ENCODE assay signal across 21 cellular contexts in genomic region chr2:105907159-105907558, GRCh38.
DNase-seq lines count a peak whose midpoint lies in the region; ATAC-seq and TF ChIP-seq lines count a peak whose summit lies in the region.
"Had no signal": no experiment of that assay in that cellular context is flagged by ENCODE, and none has a peak within 500 bp of the region (broad histone marks: within the 10 kb centered on the region; RNA-seq: fewer than 3 reads in every experiment).

No MANE protein-coding gene starts in this region.

- H3F3A ChIP-seq in PC-3 (ENCODE audit: low read length, unreplicated experiment), result no peaks in the 10 kb centered on the region

- H3K4me1 ChIP-seq in psoas muscle, result peaks cover 49% of the 10 kb centered on the region
- H3K4me1 ChIP-seq in PC-3 (ENCODE audit: insufficient read depth, low read length), result no peaks in the 10 kb centered on the region
- H3K4me1 ChIP-seq: A549 had no signal

- H3K9ac ChIP-seq in PC-3 (ENCODE audit: low read length), result no peak overlapping the region

- peak; percentile 6 for ATAC-seq in stimulated activated naive CD8-positive, alpha-beta T cell treated with anti-CD3 and anti-CD28 coated beads, Interleukin-15, Interleukin-2, amounts not matched to agents 100 U/mL and 50 U/mL, for 24 hours
- no peak for ATAC-seq in stimulated activated naive CD8-positive, alpha-beta T cell treated with anti-CD3 and anti-CD28 coated beads, Interleukin-15, amount 100 ng/mL, for 72 hours
- ATAC-seq in psoas muscle, result no peak
- no peak for ATAC-seq in PC-3
- ATAC-seq: A549, SK-N-SH treated with all-trans-retinoic acid at 6 μM for 48 hours had no signal

- H3K79me2 ChIP-seq in PC-3 (ENCODE audit: low read length), result no peaks in the 10 kb centered on the region

- no peak overlapping the region for H3K4me2 ChIP-seq in PC-3 (ENCODE audit: low read length)
- H3K4me2 ChIP-seq: A549, PC-9 had no signal

- no peaks in the 10 kb centered on the region for H3K9me2 ChIP-seq in PC-3 (replicated peaks; ENCODE audit: low read length)

- intact Hi-C loops in psoas muscle (cut with DNase I), result loop anchor here in 1 of 2 donors (5.0 kb wide), 1 partner anchor 115 kb away; no protein-coding TSS in a partner anchor
- intact Hi-C loops in PC-3 (cut with micrococcal nuclease), result no loop called here

- H3K36me3 ChIP-seq in psoas muscle (ENCODE audit: insufficient read depth in 1 of 2, low read depth in 1 of 2) (no peaks in the 10 kb centered on the region), PC-3 (ENCODE audit: low read depth, low read length) (no peaks in the 10 kb centered on the region)

- no peaks in the 10 kb centered on the region for H3K27me3 ChIP-seq in psoas muscle (ENCODE audit: insufficient read depth in 3 of 3, low read length in 2 of 3)
- no peaks in the 10 kb centered on the region for H3K27me3 ChIP-seq in PC-3 (ENCODE audit: low read length)

- POLR2A ChIA-PET in PC-3 (lab: Charles Lee; ENCODE audit: unreplicated experiment), result no interaction called here

- TF ChIP-seq CTCF in chondrocyte (IDR thresholded peaks at IDR 0.05), result no peak
- no peak for TF ChIP-seq CTCF in psoas muscle (IDR thresholded peaks at IDR 0.05)
- no peak for TF ChIP-seq CTCF in PC-3 (conservative IDR thresholded peaks at IDR 0.05; ENCODE audit: low read depth, low read length)

- no peaks in the 10 kb centered on the region for H3K36me3 Mint-ChIP-seq in chondrocyte (ENCODE audit: low read depth)
- H3K36me3 Mint-ChIP-seq: CD14-positive monocyte had no signal

- no peak overlapping the region for H2AFZ ChIP-seq in PC-3 (ENCODE audit: low read length)
- H2AFZ ChIP-seq: PC-9 had no signal

- H3K9me3 ChIP-seq in psoas muscle (no peaks in the 10 kb centered on the region), PC-3 (ENCODE audit: low read length) (no peaks in the 10 kb centered on the region)
- H3K9me3 ChIP-seq: A549 had no signal

- BruUV-seq in PC-3 (replicated peaks; lab: Mats Ljungman, UMichigan), result no TSS peak

- CTCF ChIA-PET in PC-3 (lab: Charles Lee), result no interaction called here

- H3K9me3 Mint-ChIP-seq in stimulated activated naive CD8-positive, alpha-beta T cell treated with anti-CD3 and anti-CD28 coated beads, Interleukin-15, amount 100 ng/mL, for 72 hours, result peaks cover 5 to 10% of the 10 kb centered on the region in 2 donors
- no peaks in the 10 kb centered on the region for H3K9me3 Mint-ChIP-seq in chondrocyte (ENCODE audit: low read depth)

- no peaks in the 10 kb centered on the region for H3K27me3 Mint-ChIP-seq in stimulated activated naive CD8-positive, alpha-beta T cell treated with anti-CD3 and anti-CD28 coated beads, Interleukin-15, amount 100 ng/mL, for 72 hours
- H3K27me3 Mint-ChIP-seq in chondrocyte (ENCODE audit: low read depth), result no peaks in the 10 kb centered on the region
- H3K27me3 Mint-ChIP-seq: B cell had no signal

- WGBS in psoas muscle, 3 donors, result 9 to 12% (median 10%) methylated on average over 4 of the region's 4 CpGs

- no peak for DNase-seq in stimulated activated naive CD8-positive, alpha-beta T cell treated with anti-CD3 and anti-CD28 coated beads, Interleukin-15, Interleukin-2, amounts not matched to agents 100 U/mL and 50 U/mL, for 24 hours
- no peak for DNase-seq in stimulated activated naive CD8-positive, alpha-beta T cell treated with anti-CD3 and anti-CD28 coated beads, Interleukin-15, amount 100 ng/mL, for 72 hours
- no peak for DNase-seq in chondrocyte (ENCODE audit: low spot score)
- DNase-seq in psoas muscle, result no peak
- DNase-seq in PC-3, result no peak
- no peak for DNase-seq in stimulated activated CD4-positive, alpha-beta T cell treated with anti-CD3 and anti-CD28 coated beads, Interleukin-2, amount 100 ng/mL, for 48 hours
- DNase-seq in RPMI8226, result no peak
- DNase-seq: COR-L47, DMS79, KG1, MV-4-11, NCI-H1105 treated with DMSO at 0.1 percent for 48 hours, NCI-H2081 treated with DMSO at 0.1 percent for 48 hours, NCI-H446, NCI-H526, PC-9 had no signal

- peak overlapping the region in 1 of 2 donors; percentile 4 for H3K27ac Mint-ChIP-seq in stimulated activated naive CD8-positive, alpha-beta T cell treated with anti-CD3 and anti-CD28 coated beads, Interleukin-15, amount 100 ng/mL, for 72 hours
- H3K27ac Mint-ChIP-seq in chondrocyte (ENCODE audit: unreplicated experiment), result peak overlapping the region; percentile 20
- H3K27ac Mint-ChIP-seq: B cell had no signal

- H3K4me1 Mint-ChIP-seq in stimulated activated naive CD8-positive, alpha-beta T cell treated with anti-CD3 and anti-CD28 coated beads, Interleukin-15, amount 100 ng/mL, for 72 hours, result peaks cover 63% of the 10 kb centered on the region
- peaks cover 19% of the 10 kb centered on the region for H3K4me1 Mint-ChIP-seq in chondrocyte (ENCODE audit: low read depth)

- H3K27ac ChIP-seq in psoas muscle, result peak overlapping the region; percentile 86
- no peak overlapping the region for H3K27ac ChIP-seq in PC-3 (ENCODE audit: low read length)
- H3K27ac ChIP-seq: A549, PC-9, RWPE1 had no signal

- no peaks in the 10 kb centered on the region for H4K20me1 ChIP-seq in PC-3 (ENCODE audit: low read length)

- no peak overlapping the region for H3K4me3 Mint-ChIP-seq in stimulated activated naive CD8-positive, alpha-beta T cell treated with anti-CD3 and anti-CD28 coated beads, Interleukin-15, amount 100 ng/mL, for 72 hours
- no peak overlapping the region for H3K4me3 Mint-ChIP-seq in chondrocyte (ENCODE audit: unreplicated experiment)
- H3K4me3 Mint-ChIP-seq: B cell, CD14-positive monocyte had no signal

- no peak overlapping the region for H3K4me3 ChIP-seq in psoas muscle
- no peak overlapping the region for H3K4me3 ChIP-seq in PC-3 (ENCODE audit: low read length)
- H3K4me3 ChIP-seq: A549, PC-9 had no signal
